ENCODE assay signal across 12 cellular contexts in the genomic region with DNA sequence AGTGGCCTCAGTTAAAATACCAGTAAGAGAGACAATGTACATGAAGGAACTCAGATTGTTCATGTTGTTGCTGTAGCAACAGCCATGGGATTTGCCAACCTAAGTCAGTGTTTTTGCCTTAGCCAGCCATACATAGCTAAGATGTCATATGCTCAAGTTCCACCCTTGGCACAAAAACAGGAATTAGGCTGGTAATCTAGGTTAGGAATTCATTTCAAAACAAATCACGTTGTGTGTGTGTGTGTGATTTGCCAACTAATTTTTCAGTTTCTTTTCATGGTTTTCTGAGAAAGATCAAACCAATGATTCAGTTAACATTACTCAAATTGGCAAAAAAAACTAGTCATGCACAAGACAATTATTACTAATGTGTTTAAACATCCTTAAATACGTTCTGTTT.
A peak's percentile ranks its signal among the peaks of the same experiment; 100 is the strongest.
DNase-seq lines count a peak whose midpoint lies in the region; ATAC-seq and TF ChIP-seq lines count a peak whose summit lies in the region.
"Had no signal": no experiment of that assay in that cellular context is flagged by ENCODE, and none has a peak within 500 bp of the region (broad histone marks: within the 10 kb centered on the region; RNA-seq: fewer than 3 reads in every experiment).

No MANE protein-coding gene starts in this region.

- H3K27ac ChIP-seq in RWPE2 (ENCODE audit: poor library complexity, severe bottlenecking) (no peak overlapping the region), fibroblast of lung (ENCODE audit: insufficient read depth, low read length) (peak overlapping the region; percentile 40), Peyer's patch (no peak overlapping the region)

- TF ChIP-seq POLR2A in Peyer's patch (IDR thresholded peaks at IDR 0.05): no peak

- no peak overlapping the region for H3K9ac ChIP-seq in fibroblast of lung (ENCODE audit: insufficient read depth, low read length)

- H3K4me1 ChIP-seq in RWPE2 (ENCODE audit: insufficient read depth, poor library complexity, severe bottlenecking): peaks cover 13% of the 10 kb centered on the region
- H3K4me1 ChIP-seq in fibroblast of lung (ENCODE audit: control insufficient read depth, extremely low read depth, insufficient read depth, low read length): peaks cover 3% of the 10 kb centered on the region
- no peaks in the 10 kb centered on the region for H3K4me1 ChIP-seq in Peyer's patch

- no peak for TF ChIP-seq CTCF in RWPE2 (IDR thresholded peaks at IDR 0.05; ENCODE audit: poor library complexity, severe bottlenecking)
- TF ChIP-seq CTCF in fibroblast of lung (conservative IDR thresholded peaks at IDR 0.05 in 1 of 2, IDR thresholded peaks at IDR 0.05 in 1 of 2; ENCODE audit: low read depth in 1 of 2, low read length in 2 of 2): no peak
- TF ChIP-seq CTCF in Peyer's patch (IDR thresholded peaks at IDR 0.05): no peak

- ATAC-seq in activated CD4-positive, alpha-beta T cell treated with anti-CD3 and anti-CD28 coated beads for 36 hours: peak; percentile 79
- ATAC-seq in RWPE2 (ENCODE audit: low read depth) (0 out of 3 replicates have a peak, but pooled peaks have one; percentile 31), GM19463 (IDR thresholded peaks at IDR 0.05; ENCODE audit: unreplicated experiment) (no peak), GM18511 (IDR thresholded peaks at IDR 0.05; ENCODE audit: unreplicated experiment) (no peak)

- DNase-seq in activated CD4-positive, alpha-beta T cell treated with anti-CD3 and anti-CD28 coated beads for 36 hours: no peak
- DNase-seq in activated CD4-positive, alpha-beta T cell treated with anti-CD3 and anti-CD28 coated beads for 1 hour: no peak
- no peak for DNase-seq in RWPE2 (ENCODE audit: low spot score)
- DNase-seq in fibroblast of lung (ENCODE audit: low read depth in 2 of 2): peak; percentile 62 to 85
- DNase-seq in stromal cell of bone marrow (ENCODE audit: low read depth): peak; percentile 72
- no peak for DNase-seq in Peyer's patch
- DNase-seq: naive B cell, NCI-H187 treated with DMSO at 0.1 percent for 48 hours had no signal

- no peaks in the 10 kb centered on the region for H3K36me3 Mint-ChIP-seq in activated CD4-positive, alpha-beta T cell treated with anti-CD3 and anti-CD28 coated beads for 36 hours (ENCODE audit: low read depth)
- H3K36me3 Mint-ChIP-seq: naive B cell, type B pancreatic cell had no signal

- peak overlapping the region; percentile 47 for H2AFZ ChIP-seq in fibroblast of lung (ENCODE audit: low read length)

- POLR2A ChIA-PET in activated CD4-positive, alpha-beta T cell treated with anti-CD3 and anti-CD28 coated beads for 36 hours (lab: Charles Lee): interaction anchor here (0.6 kb wide), 1 partner anchor 1286 kb away, joined by 3 read pairs; no protein-coding TSS in a partner anchor

- no peak overlapping the region for H3K4me3 Mint-ChIP-seq in activated CD4-positive, alpha-beta T cell treated with anti-CD3 and anti-CD28 coated beads for 36 hours
- H3K4me3 Mint-ChIP-seq: naive B cell, type B pancreatic cell had no signal

- H3K4me2 ChIP-seq in fibroblast of lung (ENCODE audit: extremely low read depth, insufficient read depth, low read length): peak overlapping the region; percentile 41

- intact Hi-C loops in activated CD4-positive, alpha-beta T cell treated with anti-CD3 and anti-CD28 coated beads for 36 hours (cut with DNase I, micrococcal nuclease): no loop called here

- no peaks in the 10 kb centered on the region for H3K9me3 ChIP-seq in RWPE2 (ENCODE audit: severe bottlenecking)
- no peaks in the 10 kb centered on the region for H3K9me3 ChIP-seq in fibroblast of lung (ENCODE audit: control insufficient read depth, insufficient read depth, low read depth, low read length)
- no peaks in the 10 kb centered on the region for H3K9me3 ChIP-seq in Peyer's patch

- CTCF ChIA-PET in activated CD4-positive, alpha-beta T cell treated with anti-CD3 and anti-CD28 coated beads for 36 hours (lab: Charles Lee): no interaction called here

- peaks cover 11% of the 10 kb centered on the region for H3K27me3 Mint-ChIP-seq in activated CD4-positive, alpha-beta T cell treated with anti-CD3 and anti-CD28 coated beads for 36 hours
- H3K27me3 Mint-ChIP-seq: type B pancreatic cell had no signal

- H3K4me1 Mint-ChIP-seq in activated CD4-positive, alpha-beta T cell treated with anti-CD3 and anti-CD28 coated beads for 36 hours: peaks cover 4% of the 10 kb centered on the region
- H3K4me1 Mint-ChIP-seq: naive B cell had no signal

- no peaks in the 10 kb centered on the region for H3K9me3 Mint-ChIP-seq in activated CD4-positive, alpha-beta T cell treated with anti-CD3 and anti-CD28 coated beads for 36 hours (ENCODE audit: low read depth)
- H3K9me3 Mint-ChIP-seq: naive B cell, type B pancreatic cell had no signal

- H3K27me3 ChIP-seq in RWPE2 (ENCODE audit: insufficient read depth, poor library complexity, severe bottlenecking) (no peaks in the 10 kb centered on the region), fibroblast of lung (ENCODE audit: control insufficient read depth, insufficient read depth, low read length) (no peaks in the 10 kb centered on the region), Peyer's patch (no peaks in the 10 kb centered on the region)

- no peaks in the 10 kb centered on the region for H3K79me2 ChIP-seq in fibroblast of lung (ENCODE audit: control insufficient read depth, insufficient read depth, low read length)

- H3K27ac Mint-ChIP-seq in activated CD4-positive, alpha-beta T cell treated with anti-CD3 and anti-CD28 coated beads for 36 hours: no peak overlapping the region
- H3K27ac Mint-ChIP-seq: naive B cell, type B pancreatic cell had no signal

- H4K20me1 ChIP-seq in fibroblast of lung (ENCODE audit: control insufficient read depth, extremely low read depth, insufficient read depth, low read length): no peaks in the 10 kb centered on the region

- H3K36me3 ChIP-seq in RWPE2 (ENCODE audit: low read depth): no peaks in the 10 kb centered on the region
- no peaks in the 10 kb centered on the region for H3K36me3 ChIP-seq in fibroblast of lung (ENCODE audit: control insufficient read depth, insufficient read depth, low read length)
- no peaks in the 10 kb centered on the region for H3K36me3 ChIP-seq in Peyer's patch

- H3K4me3 ChIP-seq in RWPE2 (ENCODE audit: severe bottlenecking) (no peak overlapping the region), fibroblast of lung (replicated peaks in 1 of 4; ENCODE audit: control extremely low read depth in 1 of 4, insufficient read depth in 1 of 4, low read depth in 3 of 4, low read length in 4 of 4) (no peak overlapping the region), Peyer's patch (no peak overlapping the region)
- H3K4me3 ChIP-seq: skin epidermis had no signal

Comparison
In these comparisons a context has a peak if more than half of its experiments do, and no peak if none do; other contexts are left out.
1. ATAC-seq: peak in activated CD4-positive, alpha-beta T cell treated with anti-CD3 and anti-CD28 coated beads for 36 hours (single experiment) and RWPE2 (single experiment); none in GM19463 (single experiment) and GM18511 (single experiment).
2. DNase-seq: peak in fibroblast of lung (2 of 2) and stromal cell of bone marrow (single experiment); none in activated CD4-positive, alpha-beta T cell treated with anti-CD3 and anti-CD28 coated beads for 36 hours (single experiment), activated CD4-positive, alpha-beta T cell treated with anti-CD3 and anti-CD28 coated beads for 1 hour (single experiment), RWPE2 (single experiment) and Peyer's patch (0 of 3).